9 cellular contexts compared by ENCODE assay signal in the genomic region with DNA sequence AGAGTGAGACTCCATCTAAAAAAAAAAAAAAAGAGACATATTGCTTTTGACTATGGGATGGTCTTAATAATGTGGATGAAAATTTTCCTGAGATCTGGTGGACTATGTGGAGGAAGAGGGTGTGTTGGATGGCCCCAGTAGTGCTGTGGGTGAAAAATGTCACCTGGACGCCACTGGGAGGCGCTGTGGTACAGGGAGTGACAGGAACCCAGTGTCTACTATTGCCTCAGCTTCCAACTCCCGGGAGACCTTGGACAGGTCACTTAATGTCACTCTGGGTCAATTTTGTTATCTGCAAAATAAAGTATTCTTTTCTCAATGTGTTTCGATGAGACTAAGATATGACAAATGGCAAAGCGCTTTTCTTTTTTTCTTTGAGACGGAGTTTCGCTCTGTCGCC. TPM values are rescaled to one million over a fixed set of nuclear protein-coding genes. Genes with fewer than 3 reads are reported as not detected.
DNase-seq lines count a peak whose midpoint lies in the region; ATAC-seq, FAIRE-seq and TF ChIP-seq lines count a peak whose summit lies in the region.
"Had no signal": no experiment of that assay in that cellular context is flagged by ENCODE, and none has a peak within 500 bp of the region (broad histone marks: within the 10 kb centered on the region; RNA-seq: fewer than 3 reads in every experiment).

No MANE protein-coding gene starts in this region.

- H3K4me3 ChIP-seq in DND-41 (ENCODE audit: low read depth in 1 of 2, low read length in 2 of 2): no peak overlapping the region

- no peak overlapping the region for H3K9ac ChIP-seq in DND-41 (ENCODE audit: low read depth, low read length)

- H3K9me3 ChIP-seq in DND-41 (ENCODE audit: insufficient read depth, low read length, severe bottlenecking): no peaks in the 10 kb centered on the region

- H3K27me3 ChIP-seq in DND-41 (ENCODE audit: insufficient read depth, low read length, poor library complexity): peaks cover 10% of the 10 kb centered on the region

- no peak overlapping the region for H3K27ac ChIP-seq in DND-41 (ENCODE audit: low read length)

- no peaks in the 10 kb centered on the region for H3K4me1 Mint-ChIP-seq in activated T-helper 1 cell treated with anti-CD3 and anti-CD28 coated beads, Interleukin-12 subunit alpha, Interleukin-12 subunit beta, Interleukin-2, Interleukin-4 antibody, amounts not matched to agents 30 ng/mL and 10 ng/mL and 1 ng/mL, durations not matched to agents 14 hours and 24 hours and 36 hours (ENCODE audit: low read depth)
- no peaks in the 10 kb centered on the region for H3K4me1 Mint-ChIP-seq in osteocyte (ENCODE audit: unreplicated experiment)
- H3K4me1 Mint-ChIP-seq: activated naive CD4-positive, alpha-beta T cell treated with anti-CD3 and anti-CD28 coated beads, Interleukin-2, amount 50 U/mL, for 24 hours had no signal

- H3K4me3 Mint-ChIP-seq in activated T-helper 1 cell treated with anti-CD3 and anti-CD28 coated beads, Interleukin-12 subunit alpha, Interleukin-12 subunit beta, Interleukin-2, Interleukin-4 antibody, amounts not matched to agents 30 ng/mL and 10 ng/mL and 1 ng/mL, durations not matched to agents 14 hours and 24 hours and 36 hours: no peak overlapping the region
- no peak overlapping the region for H3K4me3 Mint-ChIP-seq in osteocyte (ENCODE audit: unreplicated experiment)
- H3K4me3 Mint-ChIP-seq: activated naive CD4-positive, alpha-beta T cell treated with anti-CD3 and anti-CD28 coated beads, Interleukin-2, amount 50 U/mL, for 24 hours had no signal

- no peak overlapping the region for H2AFZ ChIP-seq in DND-41 (ENCODE audit: low read depth, low read length)

- peaks cover 14% of the 10 kb centered on the region for H3K27me3 Mint-ChIP-seq in activated T-helper 1 cell treated with anti-CD3 and anti-CD28 coated beads, Interleukin-12 subunit alpha, Interleukin-12 subunit beta, Interleukin-2, Interleukin-4 antibody, amounts not matched to agents 30 ng/mL and 10 ng/mL and 1 ng/mL, durations not matched to agents 14 hours and 24 hours and 36 hours (ENCODE audit: insufficient read depth)
- H3K27me3 Mint-ChIP-seq in osteocyte (ENCODE audit: unreplicated experiment): peaks cover 13% of the 10 kb centered on the region

- no peak overlapping the region for H3K27ac Mint-ChIP-seq in activated T-helper 1 cell treated with anti-CD3 and anti-CD28 coated beads, Interleukin-12 subunit alpha, Interleukin-12 subunit beta, Interleukin-2, Interleukin-4 antibody, amounts not matched to agents 30 ng/mL and 10 ng/mL and 1 ng/mL, durations not matched to agents 14 hours and 24 hours and 36 hours
- H3K27ac Mint-ChIP-seq in osteocyte (ENCODE audit: unreplicated experiment): no peak overlapping the region
- H3K27ac Mint-ChIP-seq: activated naive CD4-positive, alpha-beta T cell treated with anti-CD3 and anti-CD28 coated beads, Interleukin-2, amount 50 U/mL, for 24 hours had no signal

- H3K36me3 ChIP-seq in DND-41 (ENCODE audit: insufficient read depth, low read length): no peaks in the 10 kb centered on the region

- TF ChIP-seq CTCF in DND-41 (IDR thresholded peaks at IDR 0.05; ENCODE audit: borderline replicate concordance, extremely low read depth, low read length, poor library complexity, severe bottlenecking) (peak; percentile 87), osteocyte (IDR thresholded peaks at IDR 0.05) (peak; percentile 60)

- no peaks in the 10 kb centered on the region for H3K9me3 Mint-ChIP-seq in activated T-helper 1 cell treated with anti-CD3 and anti-CD28 coated beads, Interleukin-12 subunit alpha, Interleukin-12 subunit beta, Interleukin-2, Interleukin-4 antibody, amounts not matched to agents 30 ng/mL and 10 ng/mL and 1 ng/mL, durations not matched to agents 14 hours and 24 hours and 36 hours
- no peaks in the 10 kb centered on the region for H3K9me3 Mint-ChIP-seq in osteocyte (ENCODE audit: unreplicated experiment)
- H3K9me3 Mint-ChIP-seq: activated naive CD4-positive, alpha-beta T cell treated with anti-CD3 and anti-CD28 coated beads, Interleukin-2, amount 50 U/mL, for 24 hours had no signal

- no peaks in the 10 kb centered on the region for H4K20me1 ChIP-seq in DND-41 (ENCODE audit: insufficient read depth, low read length)

- no peaks in the 10 kb centered on the region for H3K36me3 Mint-ChIP-seq in activated T-helper 1 cell treated with anti-CD3 and anti-CD28 coated beads, Interleukin-12 subunit alpha, Interleukin-12 subunit beta, Interleukin-2, Interleukin-4 antibody, amounts not matched to agents 30 ng/mL and 10 ng/mL and 1 ng/mL, durations not matched to agents 14 hours and 24 hours and 36 hours (ENCODE audit: low read depth)
- no peaks in the 10 kb centered on the region for H3K36me3 Mint-ChIP-seq in osteocyte (ENCODE audit: unreplicated experiment)
- H3K36me3 Mint-ChIP-seq: activated naive CD4-positive, alpha-beta T cell treated with anti-CD3 and anti-CD28 coated beads, Interleukin-2, amount 50 U/mL, for 24 hours had no signal

- no peak for FAIRE-seq in frontal cortex (lab: Jason Lieb, UNC)

- H3K4me2 ChIP-seq in DND-41 (ENCODE audit: insufficient read depth, low read length): no peak overlapping the region

- H3K4me1 ChIP-seq in DND-41 (ENCODE audit: insufficient read depth, low read length): no peaks in the 10 kb centered on the region

- H3K79me2 ChIP-seq in DND-41 (ENCODE audit: insufficient read depth, low read length): no peaks in the 10 kb centered on the region

- ATAC-seq in DND-41 (ENCODE audit: insufficient read depth, low read depth): peak; percentile 92
- peak; percentile 58 for ATAC-seq in HG02571 (IDR thresholded peaks at IDR 0.05; ENCODE audit: unreplicated experiment)

- peak; percentile 61 for DNase-seq in DND-41
- peak; percentile 40 for DNase-seq in NOMO-1 treated with DMSO at 0.1 percent for 48 hours (lab: John Stamatoyannopoulos, UW; ENCODE audit: unreplicated experiment)
- peak; percentile 5 for DNase-seq in activated T-helper 1 cell treated with anti-CD3 and anti-CD28 coated beads, Interleukin-12 subunit alpha, Interleukin-12 subunit beta, Interleukin-2, Interleukin-4 antibody, amounts not matched to agents 30 ng/mL and 10 ng/mL and 1 ng/mL, durations not matched to agents 14 hours and 24 hours and 36 hours (ENCODE audit: low spot score)
- peak; percentile 39 to 58 for DNase-seq in frontal cortex (ENCODE audit: low spot score in 2 of 2)
- DNase-seq in osteocyte (ENCODE audit: extremely low spot score, unreplicated experiment): no peak
- no peak for DNase-seq in cortex of kidney (lab: John Stamatoyannopoulos, UW)
- no peak for DNase-seq in NCI-H2107 (lab: John Stamatoyannopoulos, UW)

- intact Hi-C loops in activated T-helper 1 cell treated with anti-CD3 and anti-CD28 coated beads, Interleukin-12 subunit alpha, Interleukin-12 subunit beta, Interleukin-2, Interleukin-4 antibody, amounts not matched to agents 30 ng/mL and 10 ng/mL and 1 ng/mL, durations not matched to agents 14 hours and 24 hours and 36 hours (cut with micrococcal nuclease): loop anchor here (2.0 to 10.0 kb wide), 2 partner anchors 76 to 140 kb away; no protein-coding TSS in a partner anchor

RNA-seq across cellular contexts. Expression of gene DCP1A, which starts 27.7 kb away (rescaled TPM):
- 46.3 and 48.6 TPM in 2 replicates for total RNA-seq in activated T-helper 1 cell treated with anti-CD3 and anti-CD28 coated beads, Interleukin-12 subunit alpha, Interleukin-12 subunit beta, Interleukin-2, Interleukin-4 antibody, amounts not matched to agents 30 ng/mL and 10 ng/mL and 1 ng/mL, durations not matched to agents 14 hours and 24 hours and 36 hours
- total RNA-seq in frontal cortex: 9.4 TPM
- 20.8 and 24.2 TPM in 2 replicates for total RNA-seq in osteocyte

Comparison
In these comparisons a context has a peak if more than half of its experiments do, and no peak if none do; other contexts are left out.
1. DNase-seq: peak in DND-41 (single experiment), NOMO-1 treated with DMSO at 0.1 percent for 48 hours (single experiment), activated T-helper 1 cell treated with anti-CD3 and anti-CD28 coated beads, Interleukin-12 subunit alpha, Interleukin-12 subunit beta, Interleukin-2, Interleukin-4 antibody, amounts not matched to agents 30 ng/mL and 10 ng/mL and 1 ng/mL, durations not matched to agents 14 hours and 24 hours and 36 hours (single experiment) and frontal cortex (2 of 2); none in osteocyte (single experiment), cortex of kidney (single experiment) and NCI-H2107 (single experiment).